ENCODE assay signal across 1 cellular context in genomic region chr2:27094353-27094984, GRCh38.
TF ChIP-seq lines count a peak whose summit lies in the region.

No MANE protein-coding gene starts in this region.

TF ChIP-seq in HepG2, 621 proteins besides CTCF, POLR2A, EP300 and RAD21 (continued from another document and continues in another):
- TF ChIP-seq, protein P1, sequence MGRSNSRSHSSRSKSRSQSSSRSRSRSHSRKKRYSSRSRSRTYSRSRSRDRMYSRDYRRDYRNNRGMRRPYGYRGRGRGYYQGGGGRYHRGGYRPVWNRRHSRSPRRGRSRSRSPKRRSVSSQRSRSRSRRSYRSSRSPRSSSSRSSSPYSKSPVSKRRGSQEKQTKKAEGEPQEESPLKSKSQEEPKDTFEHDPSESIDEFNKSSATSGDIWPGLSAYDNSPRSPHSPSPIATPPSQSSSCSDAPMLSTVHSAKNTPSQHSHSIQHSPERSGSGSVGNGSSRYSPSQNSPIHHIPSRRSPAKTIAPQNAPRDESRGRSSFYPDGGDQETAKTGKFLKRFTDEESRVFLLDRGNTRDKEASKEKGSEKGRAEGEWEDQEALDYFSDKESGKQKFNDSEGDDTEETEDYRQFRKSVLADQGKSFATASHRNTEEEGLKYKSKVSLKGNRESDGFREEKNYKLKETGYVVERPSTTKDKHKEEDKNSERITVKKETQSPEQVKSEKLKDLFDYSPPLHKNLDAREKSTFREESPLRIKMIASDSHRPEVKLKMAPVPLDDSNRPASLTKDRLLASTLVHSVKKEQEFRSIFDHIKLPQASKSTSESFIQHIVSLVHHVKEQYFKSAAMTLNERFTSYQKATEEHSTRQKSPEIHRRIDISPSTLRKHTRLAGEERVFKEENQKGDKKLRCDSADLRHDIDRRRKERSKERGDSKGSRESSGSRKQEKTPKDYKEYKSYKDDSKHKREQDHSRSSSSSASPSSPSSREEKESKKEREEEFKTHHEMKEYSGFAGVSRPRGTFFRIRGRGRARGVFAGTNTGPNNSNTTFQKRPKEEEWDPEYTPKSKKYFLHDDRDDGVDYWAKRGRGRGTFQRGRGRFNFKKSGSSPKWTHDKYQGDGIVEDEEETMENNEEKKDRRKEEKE (IDR thresholded peaks at IDR 0.05) = no peak
- TF ChIP-seq ZNF383 (CRISPR knock-in tag; IDR thresholded peaks at IDR 0.05; ENCODE audit: borderline replicate concordance) = no peak
- TF ChIP-seq POLR2AphosphoS2 (IDR thresholded peaks at IDR 0.05; ENCODE audit: low read depth, low read length) = no peak
- no peak for TF ChIP-seq MEIS1 (CRISPR knock-in tag; IDR thresholded peaks at IDR 0.05; ENCODE audit: borderline replicate concordance)
- no peak for TF ChIP-seq ATF4 (CRISPR knock-in tag; IDR thresholded peaks at IDR 0.05)
- TF ChIP-seq, protein P2, sequence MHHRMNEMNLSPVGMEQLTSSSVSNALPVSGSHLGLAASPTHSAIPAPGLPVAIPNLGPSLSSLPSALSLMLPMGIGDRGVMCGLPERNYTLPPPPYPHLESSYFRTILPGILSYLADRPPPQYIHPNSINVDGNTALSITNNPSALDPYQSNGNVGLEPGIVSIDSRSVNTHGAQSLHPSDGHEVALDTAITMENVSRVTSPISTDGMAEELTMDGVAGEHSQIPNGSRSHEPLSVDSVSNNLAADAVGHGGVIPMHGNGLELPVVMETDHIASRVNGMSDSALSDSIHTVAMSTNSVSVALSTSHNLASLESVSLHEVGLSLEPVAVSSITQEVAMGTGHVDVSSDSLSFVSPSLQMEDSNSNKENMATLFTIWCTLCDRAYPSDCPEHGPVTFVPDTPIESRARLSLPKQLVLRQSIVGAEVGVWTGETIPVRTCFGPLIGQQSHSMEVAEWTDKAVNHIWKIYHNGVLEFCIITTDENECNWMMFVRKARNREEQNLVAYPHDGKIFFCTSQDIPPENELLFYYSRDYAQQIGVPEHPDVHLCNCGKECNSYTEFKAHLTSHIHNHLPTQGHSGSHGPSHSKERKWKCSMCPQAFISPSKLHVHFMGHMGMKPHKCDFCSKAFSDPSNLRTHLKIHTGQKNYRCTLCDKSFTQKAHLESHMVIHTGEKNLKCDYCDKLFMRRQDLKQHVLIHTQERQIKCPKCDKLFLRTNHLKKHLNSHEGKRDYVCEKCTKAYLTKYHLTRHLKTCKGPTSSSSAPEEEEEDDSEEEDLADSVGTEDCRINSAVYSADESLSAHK (CRISPR knock-in tag; IDR thresholded peaks at IDR 0.05; ENCODE audit: borderline replicate concordance) = no peak
- TF ChIP-seq, protein P3, sequence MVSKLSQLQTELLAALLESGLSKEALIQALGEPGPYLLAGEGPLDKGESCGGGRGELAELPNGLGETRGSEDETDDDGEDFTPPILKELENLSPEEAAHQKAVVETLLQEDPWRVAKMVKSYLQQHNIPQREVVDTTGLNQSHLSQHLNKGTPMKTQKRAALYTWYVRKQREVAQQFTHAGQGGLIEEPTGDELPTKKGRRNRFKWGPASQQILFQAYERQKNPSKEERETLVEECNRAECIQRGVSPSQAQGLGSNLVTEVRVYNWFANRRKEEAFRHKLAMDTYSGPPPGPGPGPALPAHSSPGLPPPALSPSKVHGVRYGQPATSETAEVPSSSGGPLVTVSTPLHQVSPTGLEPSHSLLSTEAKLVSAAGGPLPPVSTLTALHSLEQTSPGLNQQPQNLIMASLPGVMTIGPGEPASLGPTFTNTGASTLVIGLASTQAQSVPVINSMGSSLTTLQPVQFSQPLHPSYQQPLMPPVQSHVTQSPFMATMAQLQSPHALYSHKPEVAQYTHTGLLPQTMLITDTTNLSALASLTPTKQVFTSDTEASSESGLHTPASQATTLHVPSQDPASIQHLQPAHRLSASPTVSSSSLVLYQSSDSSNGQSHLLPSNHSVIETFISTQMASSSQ (IDR thresholded peaks at IDR 0.05; ENCODE audit: low read depth) = no peak
- TF ChIP-seq, protein P3 (CRISPR knock-in tag; IDR thresholded peaks at IDR 0.05; ENCODE audit: borderline replicate concordance) = no peak
- no peak for TF ChIP-seq TCF12 (IDR thresholded peaks at IDR 0.05)
- no peak for TF ChIP-seq TCF12 (CRISPR knock-in tag; IDR thresholded peaks at IDR 0.05)
- no peak for TF ChIP-seq PCBP1 (IDR thresholded peaks at IDR 0.05; ENCODE audit: borderline replicate concordance, low read depth, low read length)
- no peak for TF ChIP-seq MATR3 (CRISPR knock-in tag; IDR thresholded peaks at IDR 0.05)
- TF ChIP-seq ZBTB38 (CRISPR knock-in tag; IDR thresholded peaks at IDR 0.05) = peak; percentile 95
- peak; percentile 73; the same call in 1 of the 2 replicates for TF ChIP-seq ZNF235 (CRISPR knock-in tag; IDR thresholded peaks at IDR 0.05; ENCODE audit: borderline replicate concordance)
- TF ChIP-seq ZNF678 (CRISPR knock-in tag; IDR thresholded peaks at IDR 0.05) = no peak
- TF ChIP-seq DNMT3B (CRISPR knock-in tag; conservative IDR thresholded peaks at IDR 0.05) = no peak
- 0 out of 2 replicates have a peak, but pooled peaks have one; percentile 18 for TF ChIP-seq ZNF567 (CRISPR knock-in tag; IDR thresholded peaks at IDR 0.05; ENCODE audit: borderline replicate concordance)
- TF ChIP-seq, protein P4, sequence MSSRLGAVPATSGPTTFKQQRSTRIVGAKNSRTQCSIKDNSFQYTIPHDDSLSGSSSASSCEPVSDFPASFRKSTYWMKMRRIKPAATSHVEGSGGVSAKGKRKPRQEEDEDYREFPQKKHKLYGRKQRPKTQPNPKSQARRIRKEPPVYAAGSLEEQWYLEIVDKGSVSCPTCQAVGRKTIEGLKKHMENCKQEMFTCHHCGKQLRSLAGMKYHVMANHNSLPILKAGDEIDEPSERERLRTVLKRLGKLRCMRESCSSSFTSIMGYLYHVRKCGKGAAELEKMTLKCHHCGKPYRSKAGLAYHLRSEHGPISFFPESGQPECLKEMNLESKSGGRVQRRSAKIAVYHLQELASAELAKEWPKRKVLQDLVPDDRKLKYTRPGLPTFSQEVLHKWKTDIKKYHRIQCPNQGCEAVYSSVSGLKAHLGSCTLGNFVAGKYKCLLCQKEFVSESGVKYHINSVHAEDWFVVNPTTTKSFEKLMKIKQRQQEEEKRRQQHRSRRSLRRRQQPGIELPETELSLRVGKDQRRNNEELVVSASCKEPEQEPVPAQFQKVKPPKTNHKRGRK (CRISPR knock-in tag; IDR thresholded peaks at IDR 0.05) = peak; percentile 56; the same call in 1 of the 2 replicates
- TF ChIP-seq CC2D1A (CRISPR knock-in tag; IDR thresholded peaks at IDR 0.05) = no peak
- TF ChIP-seq E2F1 (CRISPR knock-in tag; IDR thresholded peaks at IDR 0.05) = no peak
- 0 out of 2 replicates have a peak, but pooled peaks have one; percentile 15 for TF ChIP-seq ZNF788 (CRISPR knock-in tag; IDR thresholded peaks at IDR 0.05; ENCODE audit: borderline replicate concordance)
- no peak for TF ChIP-seq TMF1 (CRISPR knock-in tag; IDR thresholded peaks at IDR 0.05; ENCODE audit: low read depth)
- no peak for TF ChIP-seq ZNF775 (CRISPR knock-in tag; IDR thresholded peaks at IDR 0.05; ENCODE audit: borderline replicate concordance)
- TF ChIP-seq ZNF34 (CRISPR knock-in tag; IDR thresholded peaks at IDR 0.05; ENCODE audit: borderline replicate concordance) = no peak
- TF ChIP-seq MTERF4 (CRISPR knock-in tag; IDR thresholded peaks at IDR 0.05) = no peak; the same call in 1 of the 2 replicates
- no peak for TF ChIP-seq ZNF577 (CRISPR knock-in tag; IDR thresholded peaks at IDR 0.05; ENCODE audit: borderline replicate concordance, low read depth)
- no peak for TF ChIP-seq CSRNP2 (CRISPR knock-in tag; conservative IDR thresholded peaks at IDR 0.05; ENCODE audit: low read depth)
- TF ChIP-seq U2AF1 (optimal IDR thresholded peaks at IDR 0.05; ENCODE audit: low read depth, low read length) = no peak
- no peak for TF ChIP-seq HINFP (CRISPR knock-in tag; IDR thresholded peaks at IDR 0.05; ENCODE audit: low read depth)
- TF ChIP-seq ZMYM2 (CRISPR knock-in tag; IDR thresholded peaks at IDR 0.05) = no peak
- no peak; the same call in 1 of the 2 replicates for TF ChIP-seq SALL1 (CRISPR knock-in tag; IDR thresholded peaks at IDR 0.05)
- TF ChIP-seq THAP11 (CRISPR knock-in tag; IDR thresholded peaks at IDR 0.05) = no peak
- TF ChIP-seq ELF4 (CRISPR knock-in tag; IDR thresholded peaks at IDR 0.05; ENCODE audit: borderline replicate concordance) = no peak
- no peak for TF ChIP-seq ZNF800 (CRISPR knock-in tag; IDR thresholded peaks at IDR 0.05)
- no peak for TF ChIP-seq PATZ1 (CRISPR knock-in tag; IDR thresholded peaks at IDR 0.05)
